Comparison of ENCODE assay signal across 16 cellular contexts in genomic region chr7:79778786-79779382, GRCh38.
DNase-seq lines count a peak whose midpoint lies in the region; ATAC-seq, FAIRE-seq and TF ChIP-seq lines count a peak whose summit lies in the region.
"Had no signal": no experiment of that assay in that cellular context is flagged by ENCODE, and none has a peak within 500 bp of the region (broad histone marks: within the 10 kb centered on the region; RNA-seq: fewer than 3 reads in every experiment).

No MANE protein-coding gene starts in this region.

- DNase-seq in HFFc6 (peak; percentile 87), SK-N-SH (no peak), fibroblast of the conjunctiva (ENCODE audit: low read depth) (peak; percentile 80), upper lobe of right lung (no peak), NCI-H187 (lab: John Stamatoyannopoulos, UW) (no peak), H9 (no peak), RCC 7860 (ENCODE audit: low spot score) (no peak)
- DNase-seq: activated CD8-positive, alpha-beta memory T cell treated with anti-CD3 and anti-CD28 coated beads, Interleukin-2, amount 10 ng/mL, durations not matched to agents 7 days and 5 days; aorta; DMS79 treated with DMSO at 0.1 percent for 48 hours; KG1; left ventricle myocardium superior; NCI-H69; T-helper 17 cell; transverse colon had no signal

- H3K14ac ChIP-seq in H9 (ENCODE audit: insufficient read depth, low read length): no peak overlapping the region

- WGBS in SK-N-SH (ENCODE audit: low lambda C conversion rate): 76% methylated on average over 4 of the region's 4 CpGs
- no CpG with 5 or more reads among the region's 4 CpGs for WGBS in H9 (ENCODE audit: extremely low coverage, insufficient read length, low lambda C conversion rate)

- no peaks in the 10 kb centered on the region for H3K9me2 ChIP-seq in SK-N-SH

- no peak for TF ChIP-seq CTCF in HFFc6 (IDR thresholded peaks at IDR 0.05)
- no peak for TF ChIP-seq CTCF in SK-N-SH (IDR thresholded peaks at IDR 0.05)
- no peak for TF ChIP-seq CTCF in upper lobe of right lung (IDR thresholded peaks at IDR 0.05)
- no peak for TF ChIP-seq CTCF in H9 (conservative IDR thresholded peaks at IDR 0.05)

- CTCF ChIA-PET in SK-N-SH (lab: Yijun Ruan, JAX): no interaction called here

- no peaks in the 10 kb centered on the region for H3K79me1 ChIP-seq in H9 (ENCODE audit: insufficient read depth, low read depth, low read length, poor library complexity, severe bottlenecking)

- H3K27me3 Mint-ChIP-seq in HFFc6 (ENCODE audit: insufficient read depth) (no peaks in the 10 kb centered on the region), H9 (ENCODE audit: low read depth) (no peaks in the 10 kb centered on the region)
- H3K27me3 Mint-ChIP-seq: activated CD8-positive, alpha-beta memory T cell treated with anti-CD3 and anti-CD28 coated beads, Interleukin-2, amount 10 ng/mL, durations not matched to agents 7 days and 5 days; T-helper 17 cell had no signal

- H3K27me3 ChIP-seq in SK-N-SH (ENCODE audit: insufficient read depth): no peaks in the 10 kb centered on the region
- no peaks in the 10 kb centered on the region for H3K27me3 ChIP-seq in upper lobe of right lung
- H3K27me3 ChIP-seq in H9 (ENCODE audit: insufficient read depth, low read length): no peaks in the 10 kb centered on the region
- H3K27me3 ChIP-seq: gastroesophageal sphincter, transverse colon had no signal

- H3K4me2 ChIP-seq in SK-N-SH: no peak overlapping the region
- no peak overlapping the region for H3K4me2 ChIP-seq in H9 (ENCODE audit: insufficient read depth, insufficient read length, low read length)

- no peak overlapping the region for H3K18ac ChIP-seq in H9 (ENCODE audit: insufficient read length, low read depth, low read length)

- H2BK120ac ChIP-seq in H9 (ENCODE audit: low read depth, low read length, poor library complexity, severe bottlenecking): no peak overlapping the region

- peak; percentile 61 for ATAC-seq in upper lobe of right lung
- ATAC-seq: activated CD8-positive, alpha-beta memory T cell treated with anti-CD3 and anti-CD28 coated beads, Interleukin-2, amount 10 ng/mL, durations not matched to agents 7 days and 5 days; gastroesophageal sphincter; left ventricle myocardium superior; T-helper 17 cell had no signal

- H3K23ac ChIP-seq in H9 (ENCODE audit: insufficient read length, low read depth, low read length): no peak overlapping the region

- POLR2A ChIA-PET in SK-N-SH (lab: Yijun Ruan, JAX): no interaction called here

- peaks cover 5% of the 10 kb centered on the region; the same call in 1 of the 2 replicates for H3K36me3 Mint-ChIP-seq in HFFc6 (ENCODE audit: low read depth)
- H3K36me3 Mint-ChIP-seq in H9 (ENCODE audit: insufficient read depth in 1 of 3, low read depth in 3 of 3): no peaks in the 10 kb centered on the region; a peak in 1 of 7 replicates
- H3K36me3 Mint-ChIP-seq: activated CD8-positive, alpha-beta memory T cell treated with anti-CD3 and anti-CD28 coated beads, Interleukin-2, amount 10 ng/mL, durations not matched to agents 7 days and 5 days had no signal

- no peak for FAIRE-seq in RCC 7860 (lab: Jason Lieb, UNC)

- H3K79me2 ChIP-seq in SK-N-SH (ENCODE audit: insufficient read depth) (no peaks in the 10 kb centered on the region), H9 (ENCODE audit: insufficient read depth, low read length) (no peaks in the 10 kb centered on the region)

- H2BK15ac ChIP-seq in H9 (ENCODE audit: low read depth, low read length): no peak overlapping the region

- no peak overlapping the region for H2AK5ac ChIP-seq in H9 (ENCODE audit: insufficient read length, low read length)

- H3K4ac ChIP-seq in H9 (ENCODE audit: low read depth, low read length): no peak overlapping the region

- H4K8ac ChIP-seq in H9 (replicated peaks; ENCODE audit: insufficient read length, low read depth, low read length): no peak overlapping the region

- H3K9ac ChIP-seq in SK-N-SH (no peak overlapping the region), H9 (ENCODE audit: extremely low read depth, insufficient read length, low read length) (no peak overlapping the region)

- no peaks in the 10 kb centered on the region for H3K36me3 ChIP-seq in SK-N-SH (replicated peaks in 1 of 2; ENCODE audit: control insufficient read depth in 1 of 2, insufficient read depth in 2 of 2, low read length in 1 of 2)
- no peaks in the 10 kb centered on the region for H3K36me3 ChIP-seq in upper lobe of right lung
- H3K36me3 ChIP-seq: gastroesophageal sphincter, transverse colon had no signal

- H4K91ac ChIP-seq in H9 (ENCODE audit: insufficient read length, low read depth, low read length): no peak overlapping the region

- H3K56ac ChIP-seq in H9 (ENCODE audit: insufficient read length, low read depth, low read length): no peak overlapping the region

- no peak overlapping the region for H4K5ac ChIP-seq in H9 (ENCODE audit: insufficient read length, low read depth, low read length)

- H3F3A ChIP-seq in SK-N-SH (replicated peaks; ENCODE audit: insufficient read depth): no peaks in the 10 kb centered on the region

- no peaks in the 10 kb centered on the region for H3K9me3 ChIP-seq in SK-N-SH
- no peaks in the 10 kb centered on the region for H3K9me3 ChIP-seq in upper lobe of right lung
- no peaks in the 10 kb centered on the region for H3K9me3 ChIP-seq in H9 (ENCODE audit: control insufficient read depth, low read depth, low read length)
- H3K9me3 ChIP-seq: transverse colon had no signal

- no peak overlapping the region for H3K4me3 ChIP-seq in SK-N-SH (ENCODE audit: low read depth in 2 of 2, low read length in 1 of 2)
- no peak overlapping the region for H3K4me3 ChIP-seq in upper lobe of right lung
- H3K4me3 ChIP-seq: gastroesophageal sphincter, transverse colon had no signal

- H3T11ph ChIP-seq in H9 (ENCODE audit: low read length): no peak overlapping the region

- no peak overlapping the region for H3K27ac ChIP-seq in SK-N-SH (ENCODE audit: low read depth in 2 of 2, low read length in 1 of 2)
- H3K27ac ChIP-seq in upper lobe of right lung: no peak overlapping the region
- H3K27ac ChIP-seq in H9 (ENCODE audit: insufficient read length, low read depth, low read length): no peak overlapping the region
- H3K27ac ChIP-seq: gastroesophageal sphincter, transverse colon had no signal

- no peaks in the 10 kb centered on the region for H4K20me1 ChIP-seq in SK-N-SH (ENCODE audit: insufficient read depth)
- H4K20me1 ChIP-seq in H9 (ENCODE audit: control insufficient read depth, insufficient read depth, insufficient read length): no peaks in the 10 kb centered on the region

- peak overlapping the region; percentile 70 for H3K4me3 Mint-ChIP-seq in HFFc6
- no peak overlapping the region for H3K4me3 Mint-ChIP-seq in H9
- H3K4me3 Mint-ChIP-seq: activated CD8-positive, alpha-beta memory T cell treated with anti-CD3 and anti-CD28 coated beads, Interleukin-2, amount 10 ng/mL, durations not matched to agents 7 days and 5 days; T-helper 17 cell had no signal

- H2BK20ac ChIP-seq in H9 (ENCODE audit: low read depth, low read length, poor library complexity, severe bottlenecking): no peak overlapping the region

- H2BK5ac ChIP-seq in H9 (ENCODE audit: insufficient read length, low read length): no peak overlapping the region

- intact Hi-C loops in upper lobe of right lung (cut with DNase I): no loop called here

- H2BK12ac ChIP-seq in H9 (ENCODE audit: insufficient read length, low read depth, low read length): no peak overlapping the region

- peak overlapping the region; percentile 62 for H3K27ac Mint-ChIP-seq in HFFc6
- H3K27ac Mint-ChIP-seq in H9: no peak overlapping the region
- H3K27ac Mint-ChIP-seq: activated CD8-positive, alpha-beta memory T cell treated with anti-CD3 and anti-CD28 coated beads, Interleukin-2, amount 10 ng/mL, durations not matched to agents 7 days and 5 days; T-helper 17 cell had no signal

- no peaks in the 10 kb centered on the region for H3K23me2 ChIP-seq in H9 (ENCODE audit: insufficient read length, low read depth, low read length, poor library complexity, severe bottlenecking)

- H3K4me1 Mint-ChIP-seq in HFFc6 (ENCODE audit: low read depth): peaks cover 41% of the 10 kb centered on the region
- no peaks in the 10 kb centered on the region for H3K4me1 Mint-ChIP-seq in H9
- H3K4me1 Mint-ChIP-seq: activated CD8-positive, alpha-beta memory T cell treated with anti-CD3 and anti-CD28 coated beads, Interleukin-2, amount 10 ng/mL, durations not matched to agents 7 days and 5 days; T-helper 17 cell had no signal

- H3K4me1 ChIP-seq in SK-N-SH (ENCODE audit: control insufficient read depth in 1 of 2, insufficient read depth in 2 of 2, low read depth in 1 of 2, low read length in 1 of 2) (peaks cover 0 to 8% of the 10 kb centered on the region in 2 experiments; a peak in 1 of 4 replicates), upper lobe of right lung (no peaks in the 10 kb centered on the region), H9 (ENCODE audit: insufficient read depth, low read length) (no peaks in the 10 kb centered on the region)
- H3K4me1 ChIP-seq: gastroesophageal sphincter, transverse colon had no signal

- H2AFZ ChIP-seq in SK-N-SH (ENCODE audit: low read depth): peak overlapping the region; percentile 56; the same call in 1 of the 2 replicates
- H2AFZ ChIP-seq in H9 (ENCODE audit: low read length): no peak overlapping the region

- TF ChIP-seq EP300 in SK-N-SH (IDR thresholded peaks at IDR 0.05; ENCODE audit: borderline replicate concordance in 1 of 2, low read depth in 1 of 2, low read length in 1 of 2): no peak

- TF ChIP-seq RAD21 in SK-N-SH (IDR thresholded peaks at IDR 0.05; ENCODE audit: low read length): no peak

- peaks cover 4% of the 10 kb centered on the region; the same call in 1 of the 2 replicates for H3K9me3 Mint-ChIP-seq in HFFc6
- no peaks in the 10 kb centered on the region for H3K9me3 Mint-ChIP-seq in H9

TF ChIP-seq in SK-N-SH, 30 proteins besides CTCF, POLR2A, EP300 and RAD21:
- no peak for TF ChIP-seq GABPA (IDR thresholded peaks at IDR 0.05; ENCODE audit: low read depth)
- TF ChIP-seq CHD2 (IDR thresholded peaks at IDR 0.05; ENCODE audit: low read length, partially characterized antibody): no peak
- no peak for TF ChIP-seq IRF3 (IDR thresholded peaks at IDR 0.05; ENCODE audit: low read depth, low read length)
- no peak for TF ChIP-seq RFX5 (IDR thresholded peaks at IDR 0.05; ENCODE audit: low read length)
- TF ChIP-seq TCF12 (IDR thresholded peaks at IDR 0.05): peak; percentile 29; the same call in 1 of the 2 replicates
- 0 out of 2 replicates have a peak, but pooled peaks have one; percentile 31 for TF ChIP-seq FOSL2 (IDR thresholded peaks at IDR 0.05; ENCODE audit: borderline replicate concordance, low read depth)

Comparison
In these comparisons a context has a peak if more than half of its experiments do, and no peak if none do; other contexts are left out.
1. DNase-seq: peak in HFFc6 (single experiment) and fibroblast of the conjunctiva (single experiment); none in SK-N-SH (single experiment), upper lobe of right lung (single experiment), NCI-H187 (0 of 2), H9 (single experiment) and RCC 7860 (single experiment).